Comparison of ENCODE assay signal across 18 cellular contexts in genomic region chr15:23438816-23439466, GRCh38. TPM values are rescaled to one million over a fixed set of nuclear protein-coding genes. Genes with fewer than 3 reads are reported as not detected.
A peak's percentile ranks its signal among the peaks of the same experiment; 100 is the strongest.
DNase-seq lines count a peak whose midpoint lies in the region; ATAC-seq and TF ChIP-seq lines count a peak whose summit lies in the region.
"Had no signal": no experiment of that assay in that cellular context is flagged by ENCODE, and none has a peak within 500 bp of the region (broad histone marks: within the 10 kb centered on the region; RNA-seq: fewer than 3 reads in every experiment).

No MANE protein-coding gene starts in this region.

- H3K36me3 ChIP-seq in BLaER1 (no peaks in the 10 kb centered on the region), MM.1S (replicated peaks; ENCODE audit: insufficient read depth, low read length) (no peaks in the 10 kb centered on the region), colonic mucosa (no peaks in the 10 kb centered on the region), mucosa of rectum (ENCODE audit: control insufficient read depth in 2 of 2, insufficient read depth in 2 of 2, low read length in 2 of 2) (no peaks in the 10 kb centered on the region), tibial artery (no peaks in the 10 kb centered on the region)
- H3K36me3 ChIP-seq: BLaER1 treated with 17β-estradiol and CSF1 and Interleukin-3, amounts not matched to agents 10 nM and 100 nM had no signal

- no peaks in the 10 kb centered on the region for H3K9me3 ChIP-seq in BLaER1
- no peaks in the 10 kb centered on the region for H3K9me3 ChIP-seq in MM.1S (replicated peaks; ENCODE audit: insufficient read depth, low read length)
- H3K9me3 ChIP-seq in colonic mucosa, result no peaks in the 10 kb centered on the region
- H3K9me3 ChIP-seq in mucosa of rectum (ENCODE audit: control insufficient read depth in 2 of 2, low read length in 2 of 2), result no peaks in the 10 kb centered on the region
- H3K9me3 ChIP-seq in tibial artery, result no peaks in the 10 kb centered on the region
- H3K9me3 ChIP-seq: BLaER1 treated with 17β-estradiol and CSF1 and Interleukin-3, amounts not matched to agents 10 nM and 100 nM had no signal

- H4K20me1 ChIP-seq in BLaER1, result no peaks in the 10 kb centered on the region
- no peaks in the 10 kb centered on the region for H4K20me1 ChIP-seq in MM.1S (ENCODE audit: insufficient read depth, low read length)
- H4K20me1 ChIP-seq: BLaER1 treated with 17β-estradiol and CSF1 and Interleukin-3, amounts not matched to agents 10 nM and 100 nM had no signal

- H2AFZ ChIP-seq in MM.1S (ENCODE audit: low read length), result no peak overlapping the region

- H3K27me3 ChIP-seq in BLaER1 (peaks cover 17% of the 10 kb centered on the region), MM.1S (replicated peaks; ENCODE audit: insufficient read depth, low read length) (peaks cover 5% of the 10 kb centered on the region; the same call in 1 of the 2 replicates), colonic mucosa (no peaks in the 10 kb centered on the region), mucosa of rectum (ENCODE audit: control insufficient read depth in 2 of 2, insufficient read depth in 2 of 2, low read length in 2 of 2) (no peaks in the 10 kb centered on the region), tibial artery (peaks cover 0 to 3% of the 10 kb centered on the region in 2 donors)

- H3K4me2 ChIP-seq in BLaER1, result peak overlapping the region; percentile 26; the same call in 1 of the 2 replicates
- H3K4me2 ChIP-seq in MM.1S (ENCODE audit: low read depth, low read length), result no peak overlapping the region

- H3K79me2 ChIP-seq in MM.1S (ENCODE audit: low read length), result no peaks in the 10 kb centered on the region

- H3K9me2 ChIP-seq in MM.1S (replicated peaks; ENCODE audit: insufficient read depth, low read length), result no peaks in the 10 kb centered on the region

- peaks cover 10% of the 10 kb centered on the region for H3F3A ChIP-seq in MM.1S (ENCODE audit: insufficient read depth, low read length)

- no peak overlapping the region for H3K4me3 ChIP-seq in BLaER1
- no peak overlapping the region for H3K4me3 ChIP-seq in MM.1S (ENCODE audit: low read length)
- no peak overlapping the region for H3K4me3 ChIP-seq in colonic mucosa
- H3K4me3 ChIP-seq in mucosa of rectum (ENCODE audit: low read length in 2 of 2), result no peak overlapping the region
- no peak overlapping the region for H3K4me3 ChIP-seq in tibial artery
- H3K4me3 ChIP-seq: BLaER1 treated with 17β-estradiol and CSF1 and Interleukin-3, amounts not matched to agents 10 nM and 100 nM; GM12878 had no signal

- DNase-seq in MM.1S (peak; percentile 32), colonic mucosa (peak; percentile 44), tibial artery (no peak)
- DNase-seq: 8988T; Calu3; CD8-positive, alpha-beta T cell; DMS79 treated with DMSO at 0.1 percent for 48 hours; GF-D8; H9 had no signal

- H3K4me1 ChIP-seq in BLaER1 (peaks cover 18% of the 10 kb centered on the region), MM.1S (ENCODE audit: low read length) (peaks cover 11% of the 10 kb centered on the region), colonic mucosa (peaks cover 3% of the 10 kb centered on the region), mucosa of rectum (ENCODE audit: control insufficient read depth in 2 of 2, insufficient read depth in 2 of 2, low read length in 2 of 2) (peaks cover 3 to 16% of the 10 kb centered on the region in 2 donors), tibial artery (no peaks in the 10 kb centered on the region)

- H3K27ac ChIP-seq in BLaER1 (no peak overlapping the region), MM.1S (ENCODE audit: low read length) (no peak overlapping the region), colonic mucosa (no peak overlapping the region), mucosa of rectum (ENCODE audit: low read depth in 2 of 2, low read length in 2 of 2) (peak overlapping the region; percentile 24 to 49), tibial artery (no peak overlapping the region)
- H3K27ac ChIP-seq: BLaER1 treated with 17β-estradiol and CSF1 and Interleukin-3, amounts not matched to agents 10 nM and 100 nM had no signal

- ATAC-seq in HG03135 (IDR thresholded peaks at IDR 0.05; ENCODE audit: unreplicated experiment) (no peak), GM21381 (IDR thresholded peaks at IDR 0.05; ENCODE audit: unreplicated experiment) (no peak)
- ATAC-seq: CD8-positive, alpha-beta T cell; GM12878 had no signal

- intact Hi-C loops in colonic mucosa (cut with DNase I) (no loop called here), tibial artery (cut with DNase I; ENCODE audit: low total_unique reads) (no loop called here)

- H3K9ac ChIP-seq in BLaER1 (no peak overlapping the region), MM.1S (ENCODE audit: low read length) (no peak overlapping the region), colonic mucosa (ENCODE audit: low read depth in 2 of 2, low read length in 2 of 2) (peak overlapping the region in 1 of 2 donors; percentile 26), mucosa of rectum (ENCODE audit: low read depth in 1 of 2, low read length in 2 of 2) (no peak overlapping the region)
- H3K9ac ChIP-seq: BLaER1 treated with 17β-estradiol and CSF1 and Interleukin-3, amounts not matched to agents 10 nM and 100 nM had no signal

- TF ChIP-seq CTCF in MM.1S (IDR thresholded peaks at IDR 0.05; ENCODE audit: low read length) (no peak), colonic mucosa (IDR thresholded peaks at IDR 0.05) (no peak), tibial artery (IDR thresholded peaks at IDR 0.05) (no peak)

RNA-seq across cellular contexts. Expression of gene GOLGA6L2, which starts 8.1 kb away (rescaled TPM):
- total RNA-seq in colonic mucosa, result not detected
- total RNA-seq: A673; Calu3; CD8-positive, alpha-beta T cell; GM12878; H1; H9; HT-29 had no signal

Comparison
In these comparisons a context has a peak if more than half of its experiments do, and no peak if none do; other contexts are left out.
1. H3K27ac ChIP-seq: peak in mucosa of rectum (2 of 2); none in BLaER1 (single experiment), MM.1S (single experiment), colonic mucosa (single experiment) and tibial artery (0 of 2).
2. DNase-seq: peak in MM.1S (single experiment) and colonic mucosa (single experiment); none in tibial artery (0 of 2).